Comparison of ENCODE assay signal across 15 cellular contexts in the genomic region with DNA sequence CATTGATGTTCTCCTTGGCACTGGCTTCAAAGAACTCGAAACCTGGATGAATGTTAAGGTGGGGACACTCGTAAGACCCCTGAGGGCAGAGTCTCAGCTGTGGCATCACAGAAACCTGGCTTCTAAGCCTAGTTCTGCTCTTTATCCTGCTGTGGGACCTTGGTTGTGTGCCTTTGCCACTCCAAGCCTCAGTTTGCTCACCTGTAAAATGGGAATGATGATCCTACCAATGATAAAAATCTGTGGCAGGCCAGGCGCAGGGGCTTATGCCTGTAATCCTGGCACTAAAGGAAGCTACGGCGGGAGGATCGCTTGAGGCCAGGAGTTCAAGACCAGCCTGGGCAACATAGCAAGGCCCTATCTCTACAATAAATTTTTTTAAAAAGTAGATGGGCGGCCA. TPM values are rescaled to one million over a fixed set of nuclear protein-coding genes. Genes with fewer than 3 reads are reported as not detected.
DNase-seq lines count a peak whose midpoint lies in the region; ATAC-seq and TF ChIP-seq lines count a peak whose summit lies in the region.
"Had no signal": no experiment of that assay in that cellular context is flagged by ENCODE, and none has a peak within 500 bp of the region (broad histone marks: within the 10 kb centered on the region; RNA-seq: fewer than 3 reads in every experiment).

No MANE protein-coding gene starts in this region.

- no peak overlapping the region for H2AK9ac ChIP-seq in IMR-90 (replicated peaks; ENCODE audit: low read depth, low read length, poor library complexity)

- DNase-seq in left ventricle myocardium inferior (no peak), left ventricle myocardium superior (no peak), IMR-90 (no peak), mesenchymal stem cell (no peak), D341Med (ENCODE audit: low spot score) (no peak)
- DNase-seq: BE2C, KBM-7, MG63, NCI-H1105, NCI-H1694 treated with DMSO at 0.1 percent for 48 hours, NCI-H446 had no signal

- H2BK20ac ChIP-seq in IMR-90 (ENCODE audit: low read depth, low read length), result no peak overlapping the region

- intact Hi-C loops in left ventricle myocardium inferior (cut with micrococcal nuclease) (no loop called here), left ventricle myocardium superior (cut with micrococcal nuclease) (no loop called here), IMR-90 (cut with micrococcal nuclease) (no loop called here)

- TF ChIP-seq POLR2A in IMR-90 (IDR thresholded peaks at IDR 0.05; ENCODE audit: low read depth, low read length), result no peak

- CTCF ChIA-PET in IMR-90 (lab: Yijun Ruan, JAX), result no interaction called here

- no peak overlapping the region for H3K23ac ChIP-seq in IMR-90 (ENCODE audit: low read depth, low read length)
- no peak overlapping the region for H3K23ac ChIP-seq in mesenchymal stem cell (ENCODE audit: low read length in 2 of 2)

- H4K8ac ChIP-seq in IMR-90 (ENCODE audit: low read depth in 2 of 2, low read length in 2 of 2) (no peak overlapping the region), mesenchymal stem cell (ENCODE audit: low read length) (no peak overlapping the region)

- no peak overlapping the region for H4K5ac ChIP-seq in IMR-90 (ENCODE audit: low read depth, low read length)

- H4K20me1 ChIP-seq in IMR-90 (ENCODE audit: insufficient read depth, low read length), result no peaks in the 10 kb centered on the region

- dilution Hi-C loops in IMR-90 (cut with HindIII; ENCODE audit: low sequenced_read_pairs, unreplicated experiment), result no loop called here

- H3K79me1 ChIP-seq in IMR-90 (ENCODE audit: low read depth in 1 of 2, low read length in 2 of 2) (no peaks in the 10 kb centered on the region), mesenchymal stem cell (replicated peaks; ENCODE audit: low read length, poor library complexity, severe bottlenecking) (no peaks in the 10 kb centered on the region)

- no peak overlapping the region for H3K4me3 ChIP-seq in left ventricle myocardium inferior
- no peak overlapping the region for H3K4me3 ChIP-seq in IMR-90 (ENCODE audit: insufficient read depth, low read depth, low read length)
- no peak overlapping the region for H3K4me3 ChIP-seq in mesenchymal stem cell (ENCODE audit: insufficient read depth in 1 of 2, low read depth in 1 of 2, low read length in 2 of 2)
- H3K4me3 ChIP-seq: MG63 had no signal

- WGBS in IMR-90 (ENCODE audit: extremely low coverage in 2 of 2, insufficient read length in 1 of 2), 2 experiments, result no CpG with 5 or more reads among the region's 7 CpGs
- WGBS in mesenchymal stem cell, result 96% methylated on average over 7 of the region's 7 CpGs

- H2BK15ac ChIP-seq in IMR-90 (ENCODE audit: low read depth, low read length) (no peak overlapping the region), mesenchymal stem cell (ENCODE audit: low read depth, poor library complexity, severe bottlenecking) (no peak overlapping the region)

- peaks cover 25% of the 10 kb centered on the region for H3K4me1 ChIP-seq in left ventricle myocardium inferior
- H3K4me1 ChIP-seq in IMR-90 (ENCODE audit: control insufficient read depth, insufficient read depth, low read length), result peaks cover 12% of the 10 kb centered on the region
- H3K4me1 ChIP-seq in mesenchymal stem cell (ENCODE audit: control insufficient read depth, insufficient read depth, low read depth, low read length), result peaks cover 16% of the 10 kb centered on the region

- H2AFZ ChIP-seq in IMR-90 (replicated peaks; ENCODE audit: low read length, poor library complexity), result no peak overlapping the region
- no peak overlapping the region for H2AFZ ChIP-seq in mesenchymal stem cell (ENCODE audit: low read depth, low read length)

- no peak for ATAC-seq in left ventricle myocardium superior
- ATAC-seq in IMR-90 (ENCODE audit: low read depth), result no peak
- ATAC-seq in GM19324 (IDR thresholded peaks at IDR 0.05; ENCODE audit: low FRiP score, unreplicated experiment), result no peak
- ATAC-seq in GM19455 (IDR thresholded peaks at IDR 0.05; ENCODE audit: unreplicated experiment), result no peak
- ATAC-seq: HCT116 had no signal

- no peaks in the 10 kb centered on the region for H3K9me3 ChIP-seq in left ventricle myocardium inferior (replicated peaks)
- no peaks in the 10 kb centered on the region for H3K9me3 ChIP-seq in IMR-90 (ENCODE audit: control insufficient read depth, insufficient read depth, low read length)
- no peaks in the 10 kb centered on the region for H3K9me3 ChIP-seq in mesenchymal stem cell (ENCODE audit: control insufficient read depth, low read length)
- H3K9me3 ChIP-seq: BE2C, MG63 had no signal

- H3K4ac ChIP-seq in IMR-90 (ENCODE audit: low read depth, low read length) (no peak overlapping the region), mesenchymal stem cell (ENCODE audit: low read depth in 1 of 2, low read length in 2 of 2) (peak overlapping the region; percentile 40 to 54)

- H3K27me3 ChIP-seq in left ventricle myocardium inferior (ENCODE audit: low read depth), result no peaks in the 10 kb centered on the region
- no peaks in the 10 kb centered on the region for H3K27me3 ChIP-seq in IMR-90 (ENCODE audit: control insufficient read depth, insufficient read depth, low read length)
- no peaks in the 10 kb centered on the region for H3K27me3 ChIP-seq in mesenchymal stem cell (ENCODE audit: control insufficient read depth in 1 of 2, insufficient read depth in 1 of 2, low read length in 2 of 2)
- H3K27me3 ChIP-seq: BE2C, MG63 had no signal

- H3K9me1 ChIP-seq in IMR-90 (ENCODE audit: insufficient read depth, low read length), result peaks cover 10% of the 10 kb centered on the region

- H3K18ac ChIP-seq in IMR-90 (ENCODE audit: low read depth, low read length) (no peak overlapping the region), mesenchymal stem cell (ENCODE audit: low read depth in 1 of 2, low read length in 2 of 2) (no peak overlapping the region)

- H2BK5ac ChIP-seq in IMR-90 (ENCODE audit: low read depth, low read length, poor library complexity, severe bottlenecking), result no peak overlapping the region
- no peak overlapping the region for H2BK5ac ChIP-seq in mesenchymal stem cell (ENCODE audit: low read depth, low read length, poor library complexity, severe bottlenecking)

- no peak for TF ChIP-seq RAD21 in IMR-90 (IDR thresholded peaks at IDR 0.05; ENCODE audit: low read length)

- POLR2A ChIA-PET in IMR-90 (lab: Charles Lee; ENCODE audit: unreplicated experiment), result no interaction called here

- no TSS peak for BruUV-seq in IMR-90 (replicated peaks; lab: Mats Ljungman, UMichigan)

- no peak overlapping the region for H3K14ac ChIP-seq in IMR-90 (replicated peaks; ENCODE audit: low read depth, low read length)
- no peak overlapping the region for H3K14ac ChIP-seq in mesenchymal stem cell (ENCODE audit: low read length in 2 of 2)

- peak overlapping the region; percentile 82 for H3K27ac ChIP-seq in left ventricle myocardium inferior (replicated peaks)
- H3K27ac ChIP-seq in IMR-90 (ENCODE audit: insufficient read depth, low read length), result no peak overlapping the region
- H3K27ac ChIP-seq in mesenchymal stem cell (ENCODE audit: low read length, poor library complexity, severe bottlenecking), result no peak overlapping the region

- H3K36me3 ChIP-seq in left ventricle myocardium inferior (peaks cover 43% of the 10 kb centered on the region), IMR-90 (ENCODE audit: control insufficient read depth, insufficient read depth, low read length) (peaks cover 7% of the 10 kb centered on the region; the same call in 1 of the 2 replicates), mesenchymal stem cell (ENCODE audit: control insufficient read depth in 1 of 2, insufficient read depth in 2 of 2, low read depth in 1 of 2, low read length in 2 of 2) (peaks cover 0 to 13% of the 10 kb centered on the region in 2 experiments)
- H3K36me3 ChIP-seq: MG63 had no signal

- no peak overlapping the region for H2BK120ac ChIP-seq in IMR-90 (ENCODE audit: low read depth, low read length)
- H2BK120ac ChIP-seq in mesenchymal stem cell (ENCODE audit: low read depth, low read length), result no peak overlapping the region

- H4K91ac ChIP-seq in IMR-90 (ENCODE audit: insufficient read depth, low read depth, low read length) (no peak overlapping the region), mesenchymal stem cell (ENCODE audit: low read length) (no peak overlapping the region)

- TF ChIP-seq CTCF in left ventricle myocardium inferior (IDR thresholded peaks at IDR 0.05; ENCODE audit: borderline replicate concordance) (no peak), IMR-90 (conservative IDR thresholded peaks at IDR 0.05; ENCODE audit: low read depth, low read length) (no peak)

- in situ Hi-C loops in IMR-90 (cut with MboI; ENCODE audit: low sequenced_read_pairs), result no loop called here

- H3K9ac ChIP-seq in IMR-90 (ENCODE audit: low read depth, low read length), result no peak overlapping the region
- no peak overlapping the region for H3K9ac ChIP-seq in mesenchymal stem cell (ENCODE audit: low read length)

- H2AK5ac ChIP-seq in IMR-90 (ENCODE audit: low read depth, low read length), result peak overlapping the region; percentile 61; the same call in 1 of the 2 replicates
- no peak overlapping the region for H2AK5ac ChIP-seq in mesenchymal stem cell (ENCODE audit: low read length, severe bottlenecking)

- H2BK12ac ChIP-seq in mesenchymal stem cell (ENCODE audit: low read length in 2 of 2), result peak overlapping the region in 1 of 2 experiments; percentile 26

- H3K4me2 ChIP-seq in IMR-90 (ENCODE audit: low read depth, low read length) (no peak overlapping the region), mesenchymal stem cell (ENCODE audit: low read length, poor library complexity, severe bottlenecking) (no peak overlapping the region)

- no peak overlapping the region for H3K56ac ChIP-seq in IMR-90 (ENCODE audit: extremely low read depth, insufficient read depth, low read length)

RNA-seq across cellular contexts. Expression of a gene that starts 13.9 kb away (rescaled TPM):
- 7.2 TPM for total RNA-seq in left ventricle myocardium inferior
- 8.1 TPM for total RNA-seq in left ventricle myocardium superior
- 4.8 and 5.0 TPM in 2 replicates for total RNA-seq in IMR-90 (2012; rRNA removed)
- 5.0 and 5.5 TPM in 2 replicates for polyA plus RNA-seq in IMR-90 (2012; rRNA removed)
- polyA plus RNA-seq in IMR-90 (2012; cell fraction: cytosol; rRNA removed), result 5.5 and 6.5 TPM in 2 replicates
- 6.6 and 12.2 TPM in 2 replicates for polyA plus RNA-seq in IMR-90 (2012; cell fraction: nucleus; rRNA removed; ENCODE audit: low replicate concordance)
- polyA plus RNA-seq in mesenchymal stem cell (2013, experiment 1 of 2), result 15.2 TPM
- 15.4 TPM for polyA plus RNA-seq in mesenchymal stem cell (2013, experiment 2 of 2)

RNA-seq across cellular contexts. Expression of a gene that starts 20.5 kb away (rescaled TPM):
- total RNA-seq in left ventricle myocardium inferior (77.8 TPM), left ventricle myocardium superior (89.8 TPM), IMR-90 (2012; rRNA removed) (87.5 and 136 TPM in 2 replicates)
- polyA plus RNA-seq in IMR-90 (2012; rRNA removed), result 107 and 110 TPM in 2 replicates
- polyA plus RNA-seq in IMR-90 (2012; cell fraction: cytosol; rRNA removed), result 71.0 and 211 TPM in 2 replicates
- polyA plus RNA-seq in IMR-90 (2012; cell fraction: nucleus; rRNA removed; ENCODE audit: low replicate concordance), result 91.3 and 108 TPM in 2 replicates
- polyA plus RNA-seq in mesenchymal stem cell (2013, experiment 1 of 2), result 109 TPM
- 119 TPM for polyA plus RNA-seq in mesenchymal stem cell (2013, experiment 2 of 2)

RNA-seq across cellular contexts. Expression of a gene that starts 20.8 kb away (rescaled TPM):
- total RNA-seq in left ventricle myocardium inferior, result 24.5 TPM
- 20.9 TPM for total RNA-seq in left ventricle myocardium superior
- total RNA-seq in IMR-90 (2012; rRNA removed), result 4.4 and 4.7 TPM in 2 replicates
- polyA plus RNA-seq in IMR-90 (2012; rRNA removed), result 14.0 and 14.3 TPM in 2 replicates
- 10.4 and 13.2 TPM in 2 replicates for polyA plus RNA-seq in IMR-90 (2012; cell fraction: cytosol; rRNA removed)
- polyA plus RNA-seq in IMR-90 (2012; cell fraction: nucleus; rRNA removed; ENCODE audit: low replicate concordance), result 85.5 and 114 TPM in 2 replicates
- 22.5 TPM for polyA plus RNA-seq in mesenchymal stem cell (2013, experiment 1 of 2)
- polyA plus RNA-seq in mesenchymal stem cell (2013, experiment 2 of 2), result 20.6 TPM

RNA-seq across cellular contexts. Expression of a gene that starts 29.6 kb away (rescaled TPM):
- not detected for total RNA-seq in left ventricle myocardium inferior
- total RNA-seq in left ventricle myocardium superior, result not detected
- not detected in 2 replicates for total RNA-seq in IMR-90 (2012; rRNA removed)
- polyA plus RNA-seq in IMR-90 (2012; rRNA removed), result not detected in 2 replicates
- not detected in 2 replicates for polyA plus RNA-seq in IMR-90 (2012; cell fraction: cytosol; rRNA removed)
- polyA plus RNA-seq in IMR-90 (2012; cell fraction: nucleus; rRNA removed; ENCODE audit: low replicate concordance), result not detected in 2 replicates
- not detected for polyA plus RNA-seq in mesenchymal stem cell (2013, experiment 1 of 2)
- polyA plus RNA-seq in mesenchymal stem cell (2013, experiment 2 of 2), result not detected
- total RNA-seq: SK-MEL-5 had no signal

RNA-seq across cellular contexts. Expression of a gene that starts 29.7 kb away (rescaled TPM):
- total RNA-seq in left ventricle myocardium inferior (10.6 TPM), left ventricle myocardium superior (17.7 TPM), IMR-90 (2012; rRNA removed) (3.9 and 4.4 TPM in 2 replicates)
- 45.2 and 50.2 TPM in 2 replicates for polyA plus RNA-seq in IMR-90 (2012; rRNA removed)
- 36.6 and 62.6 TPM in 2 replicates for polyA plus RNA-seq in IMR-90 (2012; cell fraction: cytosol; rRNA removed)
- polyA plus RNA-seq in IMR-90 (2012; cell fraction: nucleus; rRNA removed; ENCODE audit: low replicate concordance), result 66.7 and 132 TPM in 2 replicates
- 51.5 TPM for polyA plus RNA-seq in mesenchymal stem cell (2013, experiment 1 of 2)
- 51.8 TPM for polyA plus RNA-seq in mesenchymal stem cell (2013, experiment 2 of 2)
